In the genomic region with DNA sequence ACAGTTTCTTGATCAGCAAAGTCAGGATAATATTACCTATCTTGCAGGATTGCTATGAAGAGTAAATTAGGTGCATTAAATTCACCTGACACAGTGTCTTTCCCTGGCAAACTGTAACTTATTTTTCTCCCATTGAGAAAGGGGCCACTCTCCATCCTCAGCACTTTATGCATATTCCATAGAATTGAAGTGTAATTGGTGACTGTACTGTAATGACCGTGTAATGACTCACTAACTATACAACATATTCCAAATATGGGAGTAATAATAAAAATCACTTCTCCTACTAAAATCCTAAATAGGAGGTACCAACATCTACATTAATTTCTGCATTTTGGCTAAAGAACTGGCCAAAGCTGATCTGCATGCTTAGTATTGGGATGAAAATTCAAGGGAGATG, we compare ENCODE assay signal across 17 cellular contexts.
DNase-seq lines count a peak whose midpoint lies in the region; ATAC-seq and TF ChIP-seq lines count a peak whose summit lies in the region.
"Had no signal": no experiment of that assay in that cellular context is flagged by ENCODE, and none has a peak within 500 bp of the region (broad histone marks: within the 10 kb centered on the region; RNA-seq: fewer than 3 reads in every experiment).

No MANE protein-coding gene starts in this region.

- no peaks in the 10 kb centered on the region for H3K79me2 ChIP-seq in GM23248 (ENCODE audit: insufficient read depth)

- WGBS in GM23248 (ENCODE audit: low coverage in 1 of 2, low lambda C conversion rate in 2 of 2, missing lambda C conversion rate in 2 of 2), 2 experiments: 5 to 12% methylated on average over 1 of the region's 1 CpG
- WGBS in IMR-90 (ENCODE audit: extremely low coverage in 2 of 2, insufficient read length in 1 of 2), 2 experiments: no CpG with 5 or more reads among the region's 1 CpG
- 60% methylated on average over 1 of the region's 1 CpG for WGBS in esophagus muscularis mucosa

- H2BK5ac ChIP-seq in IMR-90 (ENCODE audit: low read depth, low read length, poor library complexity, severe bottlenecking): no peak overlapping the region

- no peak overlapping the region for H4K8ac ChIP-seq in IMR-90 (ENCODE audit: low read depth in 2 of 2, low read length in 2 of 2)

- no peak overlapping the region for H3K4me2 ChIP-seq in GM23248 (ENCODE audit: unreplicated experiment)
- H3K4me2 ChIP-seq in IMR-90 (ENCODE audit: low read depth, low read length): no peak overlapping the region
- H3K4me2 ChIP-seq: A549, GM23338 had no signal

- H3K36me3 ChIP-seq in GM23248 (ENCODE audit: low read depth) (no peaks in the 10 kb centered on the region), IMR-90 (ENCODE audit: control insufficient read depth, insufficient read depth, low read length) (no peaks in the 10 kb centered on the region), RWPE2 (ENCODE audit: low read depth) (no peaks in the 10 kb centered on the region), esophagus muscularis mucosa (no peaks in the 10 kb centered on the region)
- H3K36me3 ChIP-seq: BE2C had no signal

- no peak overlapping the region for H2AK9ac ChIP-seq in IMR-90 (replicated peaks; ENCODE audit: low read depth, low read length, poor library complexity)

- H2AFZ ChIP-seq in GM23248 (no peak overlapping the region), IMR-90 (replicated peaks; ENCODE audit: low read length, poor library complexity) (no peak overlapping the region)
- H2AFZ ChIP-seq: GM23338 had no signal

- no peaks in the 10 kb centered on the region for H3K27me3 ChIP-seq in GM23248 (replicated peaks; ENCODE audit: insufficient read depth)
- no peaks in the 10 kb centered on the region for H3K27me3 ChIP-seq in IMR-90 (ENCODE audit: control insufficient read depth, insufficient read depth, low read length)
- peaks cover 2% of the 10 kb centered on the region for H3K27me3 ChIP-seq in RWPE2 (ENCODE audit: insufficient read depth, poor library complexity, severe bottlenecking)
- H3K27me3 ChIP-seq in foreskin keratinocyte: no peaks in the 10 kb centered on the region
- H3K27me3 ChIP-seq in esophagus muscularis mucosa: no peaks in the 10 kb centered on the region

- H3F3A ChIP-seq in GM23248 (ENCODE audit: insufficient read depth): no peaks in the 10 kb centered on the region

- no peak overlapping the region for H2BK15ac ChIP-seq in IMR-90 (ENCODE audit: low read depth, low read length)

- no peak overlapping the region for H3K4me3 ChIP-seq in GM23248
- H3K4me3 ChIP-seq in IMR-90 (ENCODE audit: insufficient read depth, low read depth, low read length): no peak overlapping the region
- no peak overlapping the region for H3K4me3 ChIP-seq in RWPE2 (ENCODE audit: severe bottlenecking)
- no peak overlapping the region for H3K4me3 ChIP-seq in esophagus muscularis mucosa
- H3K4me3 ChIP-seq: A549, GM23338, K562 had no signal

- H2BK20ac ChIP-seq in IMR-90 (ENCODE audit: low read depth, low read length): no peak overlapping the region

- ATAC-seq in IMR-90 (ENCODE audit: low read depth) (peak; percentile 35; the same call in 1 of the 2 replicates), RWPE2 (ENCODE audit: low read depth) (peak; percentile 72; the same call in 2 of the 3 replicates), foreskin keratinocyte (peak; percentile 68), HG03045 (IDR thresholded peaks at IDR 0.05; ENCODE audit: unreplicated experiment) (no peak)
- ATAC-seq: A549, GM23338, K562 had no signal

- H2BK120ac ChIP-seq in IMR-90 (ENCODE audit: low read depth, low read length): no peak overlapping the region

- H4K5ac ChIP-seq in IMR-90 (ENCODE audit: low read depth, low read length): no peak overlapping the region

- H3K27ac ChIP-seq in GM23248 (no peak overlapping the region), IMR-90 (ENCODE audit: insufficient read depth, low read length) (no peak overlapping the region), RWPE2 (ENCODE audit: poor library complexity, severe bottlenecking) (no peak overlapping the region), foreskin keratinocyte (no peak overlapping the region), esophagus muscularis mucosa (replicated peaks in 1 of 4) (no peak overlapping the region)
- H3K27ac ChIP-seq: A549, C4-2B had no signal

- TF ChIP-seq POLR2A in IMR-90 (IDR thresholded peaks at IDR 0.05; ENCODE audit: low read depth, low read length) (no peak), esophagus muscularis mucosa (IDR thresholded peaks at IDR 0.05; ENCODE audit: low read depth) (no peak)

- no peak overlapping the region for H3K4ac ChIP-seq in IMR-90 (ENCODE audit: low read depth, low read length)

- no peak for TF ChIP-seq CTCF in IMR-90 (conservative IDR thresholded peaks at IDR 0.05; ENCODE audit: low read depth, low read length)
- TF ChIP-seq CTCF in RWPE2 (IDR thresholded peaks at IDR 0.05; ENCODE audit: poor library complexity, severe bottlenecking): no peak
- no peak for TF ChIP-seq CTCF in foreskin keratinocyte (conservative IDR thresholded peaks at IDR 0.05)
- no peak for TF ChIP-seq CTCF in esophagus muscularis mucosa (IDR thresholded peaks at IDR 0.05)

- no TSS peak for BruUV-seq in IMR-90 (replicated peaks; lab: Mats Ljungman, UMichigan)

- no peak overlapping the region for H3K23ac ChIP-seq in IMR-90 (ENCODE audit: low read depth, low read length)

- no peaks in the 10 kb centered on the region for H3K9me1 ChIP-seq in IMR-90 (ENCODE audit: insufficient read depth, low read length)

- POLR2A ChIA-PET in IMR-90 (lab: Charles Lee; ENCODE audit: unreplicated experiment): no interaction called here

- H3K9ac ChIP-seq in GM23248 (no peak overlapping the region), IMR-90 (ENCODE audit: low read depth, low read length) (no peak overlapping the region)

- in situ Hi-C loops in GM23248 (cut with MboI) (no loop called here), IMR-90 (cut with MboI; ENCODE audit: low sequenced_read_pairs) (loop anchor here (10.0 kb wide), 1 partner anchor 327 kb away; no protein-coding TSS in a partner anchor)

- peak; percentile 39 for DNase-seq in GM23248
- DNase-seq in IMR-90: peak; percentile 25
- DNase-seq in RWPE2 (ENCODE audit: low spot score): no peak
- no peak for DNase-seq in foreskin keratinocyte
- no peak for DNase-seq in activated CD4-positive, CD25-positive, alpha-beta regulatory T cell treated with anti-CD3 and anti-CD28 coated beads, Interleukin-2, amount 50 U/mL, for 72 hours
- no peak for DNase-seq in esophagus muscularis mucosa (ENCODE audit: extremely low spot score)
- no peak for DNase-seq in Kasumi-1 (lab: John Stamatoyannopoulos, UW)
- DNase-seq: BE2C; CD4-positive, alpha-beta memory T cell; DMS79; GF-D8; H7 had no signal

- H4K20me1 ChIP-seq in GM23248 (ENCODE audit: insufficient read depth) (no peaks in the 10 kb centered on the region), IMR-90 (ENCODE audit: insufficient read depth, low read length) (no peaks in the 10 kb centered on the region)

- no peak for TF ChIP-seq EP300 in esophagus muscularis mucosa (IDR thresholded peaks at IDR 0.05)

- H3K4me1 ChIP-seq in GM23248 (ENCODE audit: insufficient read depth) (no peaks in the 10 kb centered on the region), IMR-90 (ENCODE audit: control insufficient read depth, insufficient read depth, low read length) (no peaks in the 10 kb centered on the region), RWPE2 (ENCODE audit: insufficient read depth, poor library complexity, severe bottlenecking) (no peaks in the 10 kb centered on the region), foreskin keratinocyte (no peaks in the 10 kb centered on the region), esophagus muscularis mucosa (no peaks in the 10 kb centered on the region)
- H3K4me1 ChIP-seq: A549, BE2C had no signal

- no peak overlapping the region for H3K14ac ChIP-seq in IMR-90 (replicated peaks; ENCODE audit: low read depth, low read length)

- H4K91ac ChIP-seq in IMR-90 (ENCODE audit: insufficient read depth, low read depth, low read length): no peak overlapping the region

- H3K56ac ChIP-seq in IMR-90 (ENCODE audit: extremely low read depth, insufficient read depth, low read length): no peak overlapping the region

- H3K9me3 ChIP-seq in GM23248 (ENCODE audit: low read depth) (no peaks in the 10 kb centered on the region), IMR-90 (ENCODE audit: control insufficient read depth, insufficient read depth, low read length) (no peaks in the 10 kb centered on the region), RWPE2 (ENCODE audit: severe bottlenecking) (no peaks in the 10 kb centered on the region), esophagus muscularis mucosa (no peaks in the 10 kb centered on the region)
- H3K9me3 ChIP-seq: A549, BE2C had no signal

- H3K18ac ChIP-seq in IMR-90 (ENCODE audit: low read depth, low read length): no peak overlapping the region

- no peaks in the 10 kb centered on the region for H3K79me1 ChIP-seq in IMR-90 (ENCODE audit: low read depth in 1 of 2, low read length in 2 of 2)

- dilution Hi-C loops in IMR-90 (cut with HindIII; ENCODE audit: low sequenced_read_pairs, unreplicated experiment): no loop called here

- intact Hi-C loops in IMR-90 (cut with micrococcal nuclease): no loop called here
- intact Hi-C loops in esophagus muscularis mucosa (cut with DNase I): no loop called here

- no peak for TF ChIP-seq RAD21 in IMR-90 (IDR thresholded peaks at IDR 0.05; ENCODE audit: low read length)

- CTCF ChIA-PET in IMR-90 (lab: Yijun Ruan, JAX): no interaction called here

- H3K9me2 ChIP-seq in GM23248 (ENCODE audit: insufficient read depth): no peaks in the 10 kb centered on the region

- no peak overlapping the region for H2AK5ac ChIP-seq in IMR-90 (ENCODE audit: low read depth, low read length)

TF ChIP-seq in IMR-90, 13 proteins besides CTCF, POLR2A, EP300 and RAD21 (continues in another document):
- TF ChIP-seq NFE2L2 (IDR thresholded peaks at IDR 0.05; ENCODE audit: low read depth, low read length) (no peak), MAFK (IDR thresholded peaks at IDR 0.05; ENCODE audit: low read depth, low read length) (no peak), RFX5 (IDR thresholded peaks at IDR 0.05; ENCODE audit: low read depth, low read length) (no peak), SMC3 (IDR thresholded peaks at IDR 0.05; ENCODE audit: low read depth, low read length) (no peak), BHLHE40 (IDR thresholded peaks at IDR 0.05; ENCODE audit: low read depth, low read length) (no peak), CHD1 (IDR thresholded peaks at IDR 0.05; ENCODE audit: low read depth, low read length) (no peak), CEBPB (IDR thresholded peaks at IDR 0.05; ENCODE audit: low read depth, low read length) (no peak), MXI1 (IDR thresholded peaks at IDR 0.05; ENCODE audit: borderline replicate concordance, low read depth, low read length) (no peak)
- TF ChIP-seq, protein P1, sequence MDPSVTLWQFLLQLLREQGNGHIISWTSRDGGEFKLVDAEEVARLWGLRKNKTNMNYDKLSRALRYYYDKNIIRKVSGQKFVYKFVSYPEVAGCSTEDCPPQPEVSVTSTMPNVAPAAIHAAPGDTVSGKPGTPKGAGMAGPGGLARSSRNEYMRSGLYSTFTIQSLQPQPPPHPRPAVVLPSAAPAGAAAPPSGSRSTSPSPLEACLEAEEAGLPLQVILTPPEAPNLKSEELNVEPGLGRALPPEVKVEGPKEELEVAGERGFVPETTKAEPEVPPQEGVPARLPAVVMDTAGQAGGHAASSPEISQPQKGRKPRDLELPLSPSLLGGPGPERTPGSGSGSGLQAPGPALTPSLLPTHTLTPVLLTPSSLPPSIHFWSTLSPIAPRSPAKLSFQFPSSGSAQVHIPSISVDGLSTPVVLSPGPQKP (IDR thresholded peaks at IDR 0.05; ENCODE audit: borderline replicate concordance, low read depth, low read length): no peak

Comparison
In these comparisons a context has a peak if more than half of its experiments do, and no peak if none do; other contexts are left out.
1. DNase-seq: peak in GM23248 (single experiment) and IMR-90 (single experiment); none in RWPE2 (single experiment), foreskin keratinocyte (0 of 2), activated CD4-positive, CD25-positive, alpha-beta regulatory T cell treated with anti-CD3 and anti-CD28 coated beads, Interleukin-2, amount 50 U/mL, for 72 hours (single experiment), esophagus muscularis mucosa (single experiment) and Kasumi-1 (0 of 2).